1 cellular context compared by ENCODE assay signal in genomic region chr16:85621698-85622433, GRCh38.
A peak's percentile ranks its signal among the peaks of the same experiment; 100 is the strongest.
TF ChIP-seq lines count a peak whose summit lies in the region.

No MANE protein-coding gene starts in this region.

TF ChIP-seq in HepG2, 621 proteins besides CTCF, POLR2A, EP300 and RAD21 (continued from another document and continues in another):
- TF ChIP-seq ZFP62 (CRISPR knock-in tag; IDR thresholded peaks at IDR 0.05) (no peak), ZFP41 (CRISPR knock-in tag; IDR thresholded peaks at IDR 0.05; ENCODE audit: borderline replicate concordance) (no peak), ZNF253 (CRISPR knock-in tag; IDR thresholded peaks at IDR 0.05; ENCODE audit: borderline replicate concordance) (no peak), ZNF766 (CRISPR knock-in tag; IDR thresholded peaks at IDR 0.05; ENCODE audit: borderline replicate concordance) (no peak), ZNF746 (CRISPR knock-in tag; IDR thresholded peaks at IDR 0.05) (no peak), ZKSCAN1 (IDR thresholded peaks at IDR 0.05; ENCODE audit: low read length) (no peak), NFE2L1 (CRISPR knock-in tag; IDR thresholded peaks at IDR 0.05; ENCODE audit: borderline replicate concordance) (no peak), HOXD1 (CRISPR knock-in tag; IDR thresholded peaks at IDR 0.05) (no peak), MTA3 (CRISPR knock-in tag; IDR thresholded peaks at IDR 0.05) (no peak), ZNF788 (CRISPR knock-in tag; IDR thresholded peaks at IDR 0.05; ENCODE audit: borderline replicate concordance) (peak; percentile 60; the same call in 1 of the 2 replicates), SIN3A (IDR thresholded peaks at IDR 0.05; ENCODE audit: borderline replicate concordance, low read depth, low read length) (peak; percentile 93; the same call in 1 of the 2 replicates), KDM2A (CRISPR knock-in tag; IDR thresholded peaks at IDR 0.05; ENCODE audit: borderline replicate concordance, low read depth) (peak; percentile 50; the same call in 1 of the 2 replicates), GATAD1 (CRISPR knock-in tag; IDR thresholded peaks at IDR 0.05) (peak; percentile 19; the same call in 1 of the 2 replicates), WIZ (CRISPR knock-in tag; IDR thresholded peaks at IDR 0.05) (0 out of 2 replicates have a peak, but pooled peaks have one; percentile 41), IRF2 (CRISPR knock-in tag; IDR thresholded peaks at IDR 0.05) (peak; percentile 69), PHF21A (CRISPR knock-in tag; IDR thresholded peaks at IDR 0.05) (peak; percentile 96), FOSL2 (CRISPR knock-in tag; IDR thresholded peaks at IDR 0.05) (peak; percentile 70; the same call in 1 of the 2 replicates), ZNF83 (CRISPR knock-in tag; IDR thresholded peaks at IDR 0.05; ENCODE audit: borderline replicate concordance) (no peak), HNF1A (IDR thresholded peaks at IDR 0.05; ENCODE audit: low read depth) (0 out of 2 replicates have a peak, but pooled peaks have one; percentile 32), HNF1A (CRISPR knock-in tag; IDR thresholded peaks at IDR 0.05; ENCODE audit: borderline replicate concordance) (0 out of 2 replicates have a peak, but pooled peaks have one; percentile 29), CENPX (CRISPR knock-in tag; IDR thresholded peaks at IDR 0.05) (no peak), FOXK2 (IDR thresholded peaks at IDR 0.05) (no peak), HHEX (CRISPR knock-in tag; IDR thresholded peaks at IDR 0.05) (no peak), CAMTA2 (CRISPR knock-in tag; IDR thresholded peaks at IDR 0.05; ENCODE audit: borderline replicate concordance) (no peak), GTF3A (CRISPR knock-in tag; conservative IDR thresholded peaks at IDR 0.05) (no peak), ZNF296 (CRISPR knock-in tag; conservative IDR thresholded peaks at IDR 0.05) (no peak), ZMYM4 (CRISPR knock-in tag; IDR thresholded peaks at IDR 0.05) (0 out of 2 replicates have a peak, but pooled peaks have one; percentile 45), ZMYM2 (CRISPR knock-in tag; IDR thresholded peaks at IDR 0.05) (peak; percentile 51; the same call in 1 of the 2 replicates), ZBTB14 (CRISPR knock-in tag; IDR thresholded peaks at IDR 0.05) (no peak), ZNF432 (CRISPR knock-in tag; IDR thresholded peaks at IDR 0.05; ENCODE audit: borderline replicate concordance) (no peak), ZNF724P (CRISPR knock-in tag; IDR thresholded peaks at IDR 0.05; ENCODE audit: borderline replicate concordance) (no peak), HNF1B (CRISPR knock-in tag; IDR thresholded peaks at IDR 0.05) (peak; percentile 82; the same call in 1 of the 2 replicates), ZNF691 (CRISPR knock-in tag; IDR thresholded peaks at IDR 0.05; ENCODE audit: borderline replicate concordance, low read depth) (peak; percentile 84; the same call in 1 of the 2 replicates), ZNF552 (CRISPR knock-in tag; IDR thresholded peaks at IDR 0.05; ENCODE audit: borderline replicate concordance) (no peak), ZNF513 (CRISPR knock-in tag; conservative IDR thresholded peaks at IDR 0.05) (no peak), SOX5 (CRISPR knock-in tag; IDR thresholded peaks at IDR 0.05; ENCODE audit: borderline replicate concordance) (0 out of 2 replicates have a peak, but pooled peaks have one; percentile 38), MLXIP (CRISPR knock-in tag; IDR thresholded peaks at IDR 0.05; ENCODE audit: borderline replicate concordance) (no peak), AGO1 (IDR thresholded peaks at IDR 0.05; ENCODE audit: low read depth, low read length, poor library complexity, severe bottlenecking) (no peak), ZNF572 (CRISPR knock-in tag; IDR thresholded peaks at IDR 0.05) (peak; percentile 18; the same call in 1 of the 2 replicates), GABPA (IDR thresholded peaks at IDR 0.05; ENCODE audit: low read depth, low read length) (no peak), GABPA (CRISPR knock-in tag; IDR thresholded peaks at IDR 0.05; ENCODE audit: low read depth) (no peak), ZNF362 (CRISPR knock-in tag; IDR thresholded peaks at IDR 0.05; ENCODE audit: borderline replicate concordance) (peak; percentile 51; the same call in 1 of the 2 replicates), ZNF30 (CRISPR knock-in tag; IDR thresholded peaks at IDR 0.05) (no peak), CREBL2 (CRISPR knock-in tag; IDR thresholded peaks at IDR 0.05; ENCODE audit: borderline replicate concordance) (no peak), ZSCAN25 (CRISPR knock-in tag; IDR thresholded peaks at IDR 0.05) (no peak), GATAD2A (CRISPR knock-in tag; IDR thresholded peaks at IDR 0.05) (peak; percentile 76), ZBTB7B (CRISPR knock-in tag; IDR thresholded peaks at IDR 0.05) (no peak), SKI (IDR thresholded peaks at IDR 0.05; ENCODE audit: partially characterized antibody) (peak; percentile 92), RBM39 (IDR thresholded peaks at IDR 0.05; ENCODE audit: low read depth, low read length, poor library complexity, severe bottlenecking) (no peak), ZNF430 (CRISPR knock-in tag; IDR thresholded peaks at IDR 0.05) (no peak), HINFP (CRISPR knock-in tag; IDR thresholded peaks at IDR 0.05; ENCODE audit: low read depth) (peak; percentile 26; the same call in 1 of the 2 replicates)
